Comparison of ENCODE assay signal across 1 cellular context in genomic region chr1:228459091-228459993, GRCh38.
TF ChIP-seq lines count a peak whose summit lies in the region.

No MANE protein-coding gene starts in this region.

TF ChIP-seq in HCT116, 20 proteins besides CTCF, POLR2A, EP300 and RAD21 (continued from another document):
- TF ChIP-seq MAX (IDR thresholded peaks at IDR 0.05): peak; percentile 72; the same call in 1 of the 2 replicates
- TF ChIP-seq CEBPB (IDR thresholded peaks at IDR 0.05; ENCODE audit: low read depth): peak; percentile 85
- 0 out of 2 replicates have a peak, but pooled peaks have one; percentile 15 for TF ChIP-seq SIN3A (IDR thresholded peaks at IDR 0.05; ENCODE audit: low read depth)
- TF ChIP-seq YY1 (IDR thresholded peaks at IDR 0.05; ENCODE audit: extremely low read depth, insufficient replicate concordance, low read depth, low read length): peak; percentile 75
- no peak for TF ChIP-seq ZFX (IDR thresholded peaks at IDR 0.05)
- peak; percentile 57 for TF ChIP-seq POLR2AphosphoS5 (IDR thresholded peaks at IDR 0.05; ENCODE audit: low read depth, low read length)
